Comparison of ENCODE assay signal across 15 cellular contexts in genomic region chr6:158626360-158627167, GRCh38. TPM values are rescaled to one million over a fixed set of nuclear protein-coding genes. Genes with fewer than 3 reads are reported as not detected.
A peak's percentile ranks its signal among the peaks of the same experiment; 100 is the strongest.
DNase-seq lines count a peak whose midpoint lies in the region; ATAC-seq and TF ChIP-seq lines count a peak whose summit lies in the region.
"Had no signal": no experiment of that assay in that cellular context is flagged by ENCODE, and none has a peak within 500 bp of the region (broad histone marks: within the 10 kb centered on the region; RNA-seq: fewer than 3 reads in every experiment).

No MANE protein-coding gene starts in this region.

- no peaks in the 10 kb centered on the region for H3K27me3 Mint-ChIP-seq in activated naive CD8-positive, alpha-beta T cell
- H3K27me3 Mint-ChIP-seq in activated naive CD8-positive, alpha-beta T cell treated with anti-CD3 and anti-CD28 coated beads for 36 hours: no peaks in the 10 kb centered on the region
- no peaks in the 10 kb centered on the region for H3K27me3 Mint-ChIP-seq in activated CD8-positive, alpha-beta T cell treated with anti-CD3 and anti-CD28 coated beads, Interleukin-2, amount 10 ng/mL, durations not matched to agents 7 days and 5 days (ENCODE audit: low read depth)

- H3K4me3 ChIP-seq in esophagus muscularis mucosa (no peak overlapping the region), urinary bladder (ENCODE audit: low read depth, low read length) (no peak overlapping the region)
- H3K4me3 ChIP-seq: body of pancreas, suprapubic skin had no signal

- CTCF ChIA-PET in activated CD8-positive, alpha-beta T cell treated with anti-CD3 and anti-CD28 coated beads, Interleukin-2, amount 10 ng/mL, durations not matched to agents 7 days and 5 days (lab: Charles Lee): no interaction called here

- H3K27me3 ChIP-seq in esophagus muscularis mucosa: no peaks in the 10 kb centered on the region
- H3K27me3 ChIP-seq: body of pancreas, suprapubic skin had no signal

- TF ChIP-seq CTCF in esophagus muscularis mucosa (IDR thresholded peaks at IDR 0.05): no peak

- peaks cover 20 to 73% (median 67%) of the 10 kb centered on the region in 4 donors for H3K36me3 ChIP-seq in esophagus muscularis mucosa
- peaks cover 2% of the 10 kb centered on the region for H3K36me3 ChIP-seq in urinary bladder (ENCODE audit: insufficient read depth)

- POLR2A ChIA-PET in activated CD8-positive, alpha-beta T cell treated with anti-CD3 and anti-CD28 coated beads, Interleukin-2, amount 10 ng/mL, durations not matched to agents 7 days and 5 days (lab: Charles Lee): no interaction called here

- no peaks in the 10 kb centered on the region for H3K9me3 ChIP-seq in esophagus muscularis mucosa
- H3K9me3 ChIP-seq: body of pancreas, suprapubic skin had no signal

- no peak for TF ChIP-seq POLR2A in esophagus muscularis mucosa (IDR thresholded peaks at IDR 0.05; ENCODE audit: low read depth)

- H3K9me3 Mint-ChIP-seq in activated naive CD8-positive, alpha-beta T cell (ENCODE audit: low read depth): no peaks in the 10 kb centered on the region
- H3K9me3 Mint-ChIP-seq in activated naive CD8-positive, alpha-beta T cell treated with anti-CD3 and anti-CD28 coated beads for 36 hours: no peaks in the 10 kb centered on the region
- H3K9me3 Mint-ChIP-seq in activated CD8-positive, alpha-beta T cell treated with anti-CD3 and anti-CD28 coated beads, Interleukin-2, amount 10 ng/mL, durations not matched to agents 7 days and 5 days (ENCODE audit: insufficient read depth): no peaks in the 10 kb centered on the region

- peaks cover 9% of the 10 kb centered on the region for H3K36me3 Mint-ChIP-seq in activated naive CD8-positive, alpha-beta T cell
- peaks cover 23% of the 10 kb centered on the region for H3K36me3 Mint-ChIP-seq in activated naive CD8-positive, alpha-beta T cell treated with anti-CD3 and anti-CD28 coated beads for 36 hours
- peaks cover 59% of the 10 kb centered on the region for H3K36me3 Mint-ChIP-seq in activated CD8-positive, alpha-beta T cell treated with anti-CD3 and anti-CD28 coated beads, Interleukin-2, amount 10 ng/mL, durations not matched to agents 7 days and 5 days (ENCODE audit: low read depth)

- H3K27ac ChIP-seq in esophagus muscularis mucosa (replicated peaks in 1 of 4) (no peak overlapping the region), urinary bladder (ENCODE audit: low read depth) (peak overlapping the region; percentile 60)
- H3K27ac ChIP-seq: body of pancreas, suprapubic skin had no signal

- H3K4me1 Mint-ChIP-seq in activated naive CD8-positive, alpha-beta T cell (ENCODE audit: low read depth): peaks cover 25% of the 10 kb centered on the region
- H3K4me1 Mint-ChIP-seq in activated naive CD8-positive, alpha-beta T cell treated with anti-CD3 and anti-CD28 coated beads for 36 hours: peaks cover 23% of the 10 kb centered on the region
- H3K4me1 Mint-ChIP-seq in activated CD8-positive, alpha-beta T cell treated with anti-CD3 and anti-CD28 coated beads, Interleukin-2, amount 10 ng/mL, durations not matched to agents 7 days and 5 days (ENCODE audit: low read depth): peaks cover 27% of the 10 kb centered on the region

- ATAC-seq in activated CD8-positive, alpha-beta T cell treated with anti-CD3 and anti-CD28 coated beads, Interleukin-2, amount 10 ng/mL, durations not matched to agents 7 days and 5 days: no peak
- ATAC-seq: body of pancreas had no signal

- intact Hi-C loops in esophagus muscularis mucosa (cut with DNase I): no loop called here

- no peak for DNase-seq in activated naive CD8-positive, alpha-beta T cell treated with anti-CD3 and anti-CD28 coated beads for 36 hours
- DNase-seq in activated CD8-positive, alpha-beta T cell treated with anti-CD3 and anti-CD28 coated beads, Interleukin-2, amount 10 ng/mL, durations not matched to agents 7 days and 5 days: peak; percentile 18
- peak; percentile 50 for DNase-seq in esophagus muscularis mucosa (ENCODE audit: extremely low spot score)
- DNase-seq in NCI-H446 (lab: John Stamatoyannopoulos, UW): no peak
- no peak for DNase-seq in hippocampal formation (lab: John Stamatoyannopoulos, UW)
- DNase-seq in GOT3 (lab: John Stamatoyannopoulos, UW): no peak
- DNase-seq: effector CD8-positive, alpha-beta T cell; mammary epithelial cell; NCI-H2081 treated with DMSO at 0.1 percent for 48 hours; NCI-H774; small intestine had no signal

- H3K27ac Mint-ChIP-seq in activated naive CD8-positive, alpha-beta T cell: peak overlapping the region; percentile 22
- H3K27ac Mint-ChIP-seq in activated naive CD8-positive, alpha-beta T cell treated with anti-CD3 and anti-CD28 coated beads for 36 hours: no peak overlapping the region
- H3K27ac Mint-ChIP-seq in activated CD8-positive, alpha-beta T cell treated with anti-CD3 and anti-CD28 coated beads, Interleukin-2, amount 10 ng/mL, durations not matched to agents 7 days and 5 days: peak overlapping the region; percentile 40

- peaks cover 10 to 16% (median 12%) of the 10 kb centered on the region in 4 donors for H3K4me1 ChIP-seq in esophagus muscularis mucosa
- H3K4me1 ChIP-seq in urinary bladder (ENCODE audit: insufficient read depth): no peaks in the 10 kb centered on the region

- WGBS in esophagus muscularis mucosa: 92% methylated on average over 6 of the region's 6 CpGs
- 83% methylated on average over 6 of the region's 6 CpGs for WGBS in urinary bladder

- no peak overlapping the region for H3K4me3 Mint-ChIP-seq in activated naive CD8-positive, alpha-beta T cell
- no peak overlapping the region for H3K4me3 Mint-ChIP-seq in activated naive CD8-positive, alpha-beta T cell treated with anti-CD3 and anti-CD28 coated beads for 36 hours
- H3K4me3 Mint-ChIP-seq in activated CD8-positive, alpha-beta T cell treated with anti-CD3 and anti-CD28 coated beads, Interleukin-2, amount 10 ng/mL, durations not matched to agents 7 days and 5 days: no peak overlapping the region

- TF ChIP-seq EP300 in esophagus muscularis mucosa (IDR thresholded peaks at IDR 0.05): no peak

RNA-seq across cellular contexts. Expression of gene DYNLT1, which starts 18.0 kb away (rescaled TPM):
- 10 to 100 TPM; 70.9 to 74.2 TPM for total RNA-seq in activated naive CD8-positive, alpha-beta T cell treated with anti-CD3 and anti-CD28 coated beads for 36 hours
- total RNA-seq in activated CD8-positive, alpha-beta T cell treated with anti-CD3 and anti-CD28 coated beads, Interleukin-2, amount 10 ng/mL, durations not matched to agents 7 days and 5 days: 10 to 100 TPM; 79.0 to 86.4 TPM
- 100 to 1,000 TPM in 3 of 4 donors, 10 to 100 TPM in 1; 90.7 to 147 (median 102) TPM for total RNA-seq in esophagus muscularis mucosa
- 64.8 TPM for total RNA-seq in urinary bladder
- polyA plus RNA-seq in urinary bladder: 193 TPM

RNA-seq across cellular contexts. Expression of gene SYTL3, which starts 23.3 kb away (rescaled TPM):
- 100 to 1,000 TPM in 1 of 2 experiments, 10 to 100 TPM in 1; 97.8 to 101 TPM for total RNA-seq in activated naive CD8-positive, alpha-beta T cell treated with anti-CD3 and anti-CD28 coated beads for 36 hours
- 10 to 100 TPM; 43.5 to 48.3 TPM for total RNA-seq in activated CD8-positive, alpha-beta T cell treated with anti-CD3 and anti-CD28 coated beads, Interleukin-2, amount 10 ng/mL, durations not matched to agents 7 days and 5 days
- 10 to 100 TPM in 1 of 4 donors, 1 to 10 TPM in 3; 4.8 to 10.1 (median 7.6) TPM for total RNA-seq in esophagus muscularis mucosa
- 4.9 TPM for total RNA-seq in urinary bladder
- polyA plus RNA-seq in urinary bladder: 6.3 TPM

Comparison
In these comparisons a context has a peak if more than half of its experiments do, and no peak if none do; other contexts are left out.
1. DNase-seq: peak in activated CD8-positive, alpha-beta T cell treated with anti-CD3 and anti-CD28 coated beads, Interleukin-2, amount 10 ng/mL, durations not matched to agents 7 days and 5 days (single experiment) and esophagus muscularis mucosa (single experiment); none in activated naive CD8-positive, alpha-beta T cell treated with anti-CD3 and anti-CD28 coated beads for 36 hours (single experiment), NCI-H446 (0 of 2), hippocampal formation (0 of 2) and GOT3 (single experiment).